ENCODE assay signal across 1 cellular context in genomic region chr6:32971581-32972352, GRCh38.
TF ChIP-seq lines count a peak whose summit lies in the region.

No MANE protein-coding gene starts in this region.

TF ChIP-seq in K562, 482 proteins besides CTCF, POLR2A, EP300 and RAD21 (continued from another document and continues in another):
- 0 out of 2 replicates have a peak, but pooled peaks have one; percentile 18 for TF ChIP-seq RHOXF2B (CRISPR knock-in tag; conservative IDR thresholded peaks at IDR 0.05)
- TF ChIP-seq PKNOX1 (IDR thresholded peaks at IDR 0.05), result peak; percentile 98
- TF ChIP-seq NR2C2 (CRISPR knock-in tag; IDR thresholded peaks at IDR 0.05), result peak; percentile 77
- no peak for TF ChIP-seq NR2C2 (tag; IDR thresholded peaks at IDR 0.05)
- peak; percentile 89 for TF ChIP-seq E2F8 (IDR thresholded peaks at IDR 0.05; ENCODE audit: low read depth, partially characterized antibody)
- peak; percentile 57 for TF ChIP-seq ELF4 (CRISPR knock-in tag; IDR thresholded peaks at IDR 0.05)
- peak; percentile 75 for TF ChIP-seq PHF8 (IDR thresholded peaks at IDR 0.05; ENCODE audit: borderline replicate concordance, low read length)
- TF ChIP-seq CEBPB (tag; IDR thresholded peaks at IDR 0.05), result no peak
- no peak for TF ChIP-seq HMGXB4 (CRISPR knock-in tag; IDR thresholded peaks at IDR 0.05)
- peak; percentile 64 for TF ChIP-seq ZSCAN32 (CRISPR knock-in tag; IDR thresholded peaks at IDR 0.05)
- peak; percentile 28 for TF ChIP-seq HMGN3 (IDR thresholded peaks at IDR 0.05; ENCODE audit: borderline replicate concordance, extremely low read depth, insufficient read length, low read depth, low read length)
- TF ChIP-seq BACH1 (tag; IDR thresholded peaks at IDR 0.05), result peak; percentile 7; the same call in 1 of the 2 replicates
- TF ChIP-seq ZBTB17 (CRISPR knock-in tag; IDR thresholded peaks at IDR 0.05), result peak; percentile 69
- peak; percentile 85; the same call in 1 of the 2 replicates for TF ChIP-seq HIVEP1 (CRISPR knock-in tag; IDR thresholded peaks at IDR 0.05)
- TF ChIP-seq RB1 (IDR thresholded peaks at IDR 0.05; ENCODE audit: low read depth), result peak; percentile 88
- TF ChIP-seq MAFK (IDR thresholded peaks at IDR 0.05; ENCODE audit: low read length), result peak; percentile 8; the same call in 1 of the 2 replicates
- TF ChIP-seq ZNF644 (tag; IDR thresholded peaks at IDR 0.05; ENCODE audit: low read depth), result peak; percentile 91
- TF ChIP-seq TFE3 (CRISPR knock-in tag; IDR thresholded peaks at IDR 0.05), result peak; percentile 29; the same call in 1 of the 2 replicates
- TF ChIP-seq JUNB (CRISPR knock-in tag; conservative IDR thresholded peaks at IDR 0.05), result peak; percentile 100
- peak; percentile 72; the same call in 1 of the 2 replicates for TF ChIP-seq ZNF707 (CRISPR knock-in tag; conservative IDR thresholded peaks at IDR 0.05)
- no peak for TF ChIP-seq ELK3 (CRISPR knock-in tag; IDR thresholded peaks at IDR 0.05)
- no peak for TF ChIP-seq MNT (conservative IDR thresholded peaks at IDR 0.05)
- no peak for TF ChIP-seq ZNF584 (CRISPR knock-in tag; IDR thresholded peaks at IDR 0.05; ENCODE audit: low read depth)
- peak; percentile 98 for TF ChIP-seq GTF2A2 (tag; IDR thresholded peaks at IDR 0.05)
- TF ChIP-seq FOXM1 (IDR thresholded peaks at IDR 0.05; ENCODE audit: low read depth), result no peak
- peak; percentile 82; the same call in 1 of the 2 replicates for TF ChIP-seq FOXM1 (CRISPR knock-in tag; IDR thresholded peaks at IDR 0.05; ENCODE audit: low read depth)
- peak; percentile 27; the same call in 1 of the 2 replicates for TF ChIP-seq FOXJ2 (tag; IDR thresholded peaks at IDR 0.05)
- TF ChIP-seq JUN (IDR thresholded peaks at IDR 0.05; ENCODE audit: borderline replicate concordance, low read depth, low read length), result peak; percentile 100
- TF ChIP-seq JUN (CRISPR knock-in tag; IDR thresholded peaks at IDR 0.05; ENCODE audit: borderline replicate concordance), result peak; percentile 76; the same call in 1 of the 2 replicates
- TF ChIP-seq STAT5A (IDR thresholded peaks at IDR 0.05; ENCODE audit: borderline replicate concordance, low read length), result peak; percentile 1; the same call in 1 of the 2 replicates
- peak; percentile 30 for TF ChIP-seq SNRNP70 (optimal IDR thresholded peaks at IDR 0.05; ENCODE audit: low read depth, low read length)
- TF ChIP-seq TCF3 (CRISPR knock-in tag; IDR thresholded peaks at IDR 0.05), result peak; percentile 41; the same call in 1 of the 2 replicates
- TF ChIP-seq HDAC6 (IDR thresholded peaks at IDR 0.05; ENCODE audit: low read depth, low read length), result 0 out of 2 replicates have a peak, but pooled peaks have one; percentile 87
- TF ChIP-seq GABPB1 (CRISPR knock-in tag; IDR thresholded peaks at IDR 0.05), result peak; percentile 66
- no peak for TF ChIP-seq RFX1 (IDR thresholded peaks at IDR 0.05)
- peak; percentile 25; the same call in 1 of the 2 replicates for TF ChIP-seq MITF (IDR thresholded peaks at IDR 0.05)
- no peak for TF ChIP-seq SREBF1 (IDR thresholded peaks at IDR 0.05; ENCODE audit: borderline replicate concordance, low read depth, low read length)
- no peak for TF ChIP-seq ZNF512 (tag; IDR thresholded peaks at IDR 0.05)
- TF ChIP-seq ZNF639 (CRISPR knock-in tag; conservative IDR thresholded peaks at IDR 0.05 in 1 of 2, IDR thresholded peaks at IDR 0.05 in 1 of 2), result peak in 1 of 2 experiments; percentile 94; a peak in 2 of 4 replicates
- peak; percentile 65 for TF ChIP-seq CHD2 (IDR thresholded peaks at IDR 0.05; ENCODE audit: low read depth, low read length)
- 0 out of 2 replicates have a peak, but pooled peaks have one; percentile 54 for TF ChIP-seq GATAD2A (IDR thresholded peaks at IDR 0.05)
- TF ChIP-seq FOXP1 (CRISPR knock-in tag; IDR thresholded peaks at IDR 0.05), result no peak
- peak; percentile 61; the same call in 1 of the 2 replicates for TF ChIP-seq HCFC1 (IDR thresholded peaks at IDR 0.05; ENCODE audit: low read depth, low read length)
- no peak for TF ChIP-seq HDAC3 (IDR thresholded peaks at IDR 0.05; ENCODE audit: borderline replicate concordance, partially characterized antibody)
- peak; percentile 43 for TF ChIP-seq ASH1L (IDR thresholded peaks at IDR 0.05; ENCODE audit: borderline replicate concordance, low read depth, partially characterized antibody)
- peak; percentile 64; the same call in 1 of the 2 replicates for TF ChIP-seq DPF2 (IDR thresholded peaks at IDR 0.05)
- peak; percentile 92 for TF ChIP-seq MTA1 (IDR thresholded peaks at IDR 0.05; ENCODE audit: borderline replicate concordance)
- no peak for TF ChIP-seq PHB2 (IDR thresholded peaks at IDR 0.05; ENCODE audit: low read depth)
- no peak for TF ChIP-seq ELF2 (CRISPR knock-in tag; IDR thresholded peaks at IDR 0.05)
- TF ChIP-seq CTBP1 (IDR thresholded peaks at IDR 0.05; ENCODE audit: borderline replicate concordance), result peak; percentile 87
- TF ChIP-seq THRB (CRISPR knock-in tag; conservative IDR thresholded peaks at IDR 0.05), result 0 out of 2 replicates have a peak, but pooled peaks have one; percentile 11
